In genomic region chr1:234925440-234926251, GRCh38 we compare ENCODE assay signal across 8 cellular contexts.
DNase-seq lines count a peak whose midpoint lies in the region; ATAC-seq, FAIRE-seq and TF ChIP-seq lines count a peak whose summit lies in the region.

No MANE protein-coding gene starts in this region.

- no peak for TF ChIP-seq CTCF in A549 (IDR thresholded peaks at IDR 0.05)

- peak; percentile 84 to 95 for DNase-seq in A549 (ENCODE audit: low read depth in 1 of 2, low spot score in 1 of 2)
- DNase-seq in HCEC 1CT = peak; percentile 99
- peak; percentile 3 for DNase-seq in activated CD4-positive, CD25-positive, alpha-beta regulatory T cell treated with anti-CD3 and anti-CD28 coated beads, Interleukin-2, amount 50 U/mL, for 72 hours
- peak; percentile 93 for DNase-seq in fibroblast of the conjunctiva (ENCODE audit: low read depth)
- DNase-seq in HEK293T (ENCODE audit: extremely low spot score) = no peak
- DNase-seq in activated gamma-delta T cell treated with Interleukin-2 at 50 U/mL for 16 hours = no peak

- POLR2A ChIA-PET in A549 (lab: Yijun Ruan, JAX) = interaction anchor here (0.7 to 1.9 kb wide), 9 partner anchors 32 to 717 kb away, joined by 3 to 30 read pairs (median 6); partner anchors contain the start of gene IRF2BP2
- POLR2A ChIA-PET in HEK293T (lab: Yijun Ruan, JAX) = interaction anchor here (0.7 to 1.1 kb wide), 3 partner anchors 44 to 314 kb away, joined by 3 to 4 read pairs (median 3); no protein-coding TSS in a partner anchor

- ATAC-seq in A549 = peak; percentile 96 to 97
- ATAC-seq in HG03432 (IDR thresholded peaks at IDR 0.05; ENCODE audit: unreplicated experiment) = no peak

- H3K4me2 ChIP-seq in A549 = peak overlapping the region; percentile 53

- peak; percentile 43 to 70; a peak in 4 of 5 replicates for TF ChIP-seq RAD21 in A549 (conservative IDR thresholded peaks at IDR 0.05 in 1 of 2, IDR thresholded peaks at IDR 0.05 in 1 of 2)

- H3K36me3 ChIP-seq in neuron (ENCODE audit: insufficient read depth, low read length) = no peaks in the 10 kb centered on the region

- TF ChIP-seq POLR2A in A549 (IDR thresholded peaks at IDR 0.05; ENCODE audit: low read length) = no peak

- FAIRE-seq in A549 (lab: Jason Lieb, UNC) = no peak

- peak overlapping the region; percentile 72 to 84 for H3K27ac ChIP-seq in A549

- CTCF ChIA-PET in A549 (lab: Yijun Ruan, JAX) (interaction anchor here (0.6 to 3.5 kb wide), 9 partner anchors 30 to 313 kb away, joined by 3 to 15 read pairs (median 3); no protein-coding TSS in a partner anchor), HEK293T (lab: Yijun Ruan, JAX) (interaction anchor here (0.7 to 0.9 kb wide), 4 partner anchors 10 to 63 kb away, joined by 3 to 12 read pairs (median 4); no protein-coding TSS in a partner anchor)

- H3K4me3 ChIP-seq in A549 (no peak overlapping the region), neuron (ENCODE audit: low read length) (peak overlapping the region; percentile 4)

- TF ChIP-seq EP300 in A549 (IDR thresholded peaks at IDR 0.05) = peak; percentile 71 to 79; a peak in 3 of 5 replicates

- no peaks in the 10 kb centered on the region for H3K27me3 ChIP-seq in neuron (ENCODE audit: insufficient read depth, low read length)

- peaks cover 25% of the 10 kb centered on the region for H3K4me1 ChIP-seq in A549
- peaks cover 28% of the 10 kb centered on the region for H3K4me1 ChIP-seq in neuron (ENCODE audit: insufficient read depth, low read length)

- 31% methylated on average over 7 of the region's 7 CpGs for WGBS in A549 (ENCODE audit: missing lambda C conversion rate)

- H3K9me3 ChIP-seq in A549 = no peaks in the 10 kb centered on the region
- H3K9me3 ChIP-seq in neuron (ENCODE audit: low read length) = no peaks in the 10 kb centered on the region

- H2AFZ ChIP-seq in neuron (ENCODE audit: low read depth, low read length) = peak overlapping the region; percentile 48

TF ChIP-seq in A549, 52 proteins besides CTCF, POLR2A, EP300 and RAD21 (continues in another document):
- TF ChIP-seq FOSB (CRISPR knock-in tag; IDR thresholded peaks at IDR 0.05) = no peak
- TF ChIP-seq ZSCAN20 (CRISPR knock-in tag; IDR thresholded peaks at IDR 0.05) = no peak
- no peak for TF ChIP-seq ZNF302 (CRISPR knock-in tag; IDR thresholded peaks at IDR 0.05)
- TF ChIP-seq BHLHE40 (IDR thresholded peaks at IDR 0.05; ENCODE audit: low read depth, low read length) = no peak
- TF ChIP-seq CHD2 (IDR thresholded peaks at IDR 0.05; ENCODE audit: low read length, partially characterized antibody) = no peak
- TF ChIP-seq RARB (CRISPR knock-in tag; IDR thresholded peaks at IDR 0.05) = no peak
- TF ChIP-seq JUNB (IDR thresholded peaks at IDR 0.05) = peak; percentile 92
- no peak for TF ChIP-seq RFX5 (IDR thresholded peaks at IDR 0.05)
- no peak for TF ChIP-seq MYC (IDR thresholded peaks at IDR 0.05; ENCODE audit: borderline replicate concordance, low read length)
- TF ChIP-seq HOXA7 (CRISPR knock-in tag; IDR thresholded peaks at IDR 0.05) = no peak
- TF ChIP-seq FOXS1 (CRISPR knock-in tag; IDR thresholded peaks at IDR 0.05) = 0 out of 2 replicates have a peak, but pooled peaks have one; percentile 34
- peak; percentile 68 for TF ChIP-seq HDAC2 (IDR thresholded peaks at IDR 0.05)
- TF ChIP-seq FOSL2 (IDR thresholded peaks at IDR 0.05) = peak; percentile 77
- peak; percentile 89 for TF ChIP-seq FOSL2 (CRISPR knock-in tag; IDR thresholded peaks at IDR 0.05)
- TF ChIP-seq ESRRA (IDR thresholded peaks at IDR 0.05; ENCODE audit: borderline replicate concordance, low read length) = no peak
- TF ChIP-seq ZFP36 (IDR thresholded peaks at IDR 0.05; ENCODE audit: borderline replicate concordance, partially characterized antibody) = no peak
- peak; percentile 78 for TF ChIP-seq PBX3 (IDR thresholded peaks at IDR 0.05)
- peak; percentile 88 for TF ChIP-seq MAX (IDR thresholded peaks at IDR 0.05)
- peak; percentile 99 for TF ChIP-seq MAFK (IDR thresholded peaks at IDR 0.05; ENCODE audit: partially characterized antibody)
- TF ChIP-seq BCL3 (IDR thresholded peaks at IDR 0.05) = peak; percentile 79; the same call in 2 of the 3 replicates
- TF ChIP-seq GATA3 (IDR thresholded peaks at IDR 0.05; ENCODE audit: borderline replicate concordance) = peak; percentile 93
- TF ChIP-seq CEBPB (IDR thresholded peaks at IDR 0.05) = peak in 1 of 2 experiments; percentile 64; a peak in 1 of 4 replicates

TF ChIP-seq in HEK293T, 16 proteins besides CTCF, POLR2A, EP300 and RAD21:
- TF ChIP-seq HDGF (IDR thresholded peaks at IDR 0.05; ENCODE audit: borderline replicate concordance) = no peak
- TF ChIP-seq FOXA1 (IDR thresholded peaks at IDR 0.05) = no peak
- no peak for TF ChIP-seq CTBP1 (IDR thresholded peaks at IDR 0.05; ENCODE audit: borderline replicate concordance)
- TF ChIP-seq L3MBTL2 (conservative IDR thresholded peaks at IDR 0.05) = no peak
- no peak for TF ChIP-seq PKNOX1 (IDR thresholded peaks at IDR 0.05)
- TF ChIP-seq LEF1 (IDR thresholded peaks at IDR 0.05; ENCODE audit: borderline replicate concordance) = no peak
- no peak for TF ChIP-seq SP1 (IDR thresholded peaks at IDR 0.05)
- no peak for TF ChIP-seq SUZ12 (IDR thresholded peaks at IDR 0.05)
- TF ChIP-seq TARDBP (IDR thresholded peaks at IDR 0.05) = no peak
- TF ChIP-seq FOXM1 (IDR thresholded peaks at IDR 0.05; ENCODE audit: borderline replicate concordance) = no peak
- no peak for TF ChIP-seq NFRKB (IDR thresholded peaks at IDR 0.05)
- no peak for TF ChIP-seq FOXK2 (IDR thresholded peaks at IDR 0.05)
- no peak for TF ChIP-seq ELF4 (IDR thresholded peaks at IDR 0.05)
- TF ChIP-seq ARNT (IDR thresholded peaks at IDR 0.05) = no peak
- TF ChIP-seq BHLHE40 (IDR thresholded peaks at IDR 0.05; ENCODE audit: borderline replicate concordance) = no peak
- TF ChIP-seq ZNF384 (IDR thresholded peaks at IDR 0.05) = no peak

Comparison
In these comparisons a context has a peak if more than half of its experiments do, and no peak if none do; other contexts are left out.
1. DNase-seq: peak in A549 (2 of 2), HCEC 1CT (single experiment), activated CD4-positive, CD25-positive, alpha-beta regulatory T cell treated with anti-CD3 and anti-CD28 coated beads, Interleukin-2, amount 50 U/mL, for 72 hours (single experiment) and fibroblast of the conjunctiva (single experiment); none in HEK293T (single experiment) and activated gamma-delta T cell treated with Interleukin-2 at 50 U/mL for 16 hours (single experiment).